In genomic region chr5:73434461-73434860, GRCh38 we compare ENCODE assay signal across 18 cellular contexts. TPM values are rescaled to one million over a fixed set of nuclear protein-coding genes. Genes with fewer than 3 reads are reported as not detected.
DNase-seq lines count a peak whose midpoint lies in the region; ATAC-seq, FAIRE-seq and TF ChIP-seq lines count a peak whose summit lies in the region.
"Had no signal": no experiment of that assay in that cellular context is flagged by ENCODE, and none has a peak within 500 bp of the region (broad histone marks: within the 10 kb centered on the region; RNA-seq: fewer than 3 reads in every experiment).

No MANE protein-coding gene starts in this region.

- TF ChIP-seq RAD21 in HCT116 (IDR thresholded peaks at IDR 0.05; ENCODE audit: low read depth) = no peak

- no peaks in the 10 kb centered on the region for H3K27me3 ChIP-seq in HCT116 (ENCODE audit: insufficient read depth, low read length)
- no peaks in the 10 kb centered on the region for H3K27me3 ChIP-seq in Panc1 (ENCODE audit: control insufficient read depth, insufficient read depth, low read length)
- peaks cover 69% of the 10 kb centered on the region for H3K27me3 ChIP-seq in endodermal cell (ENCODE audit: control insufficient read depth, insufficient read depth, low read length, poor library complexity, severe bottlenecking)

- no peak overlapping the region for H3K4me3 ChIP-seq in HCT116 (replicated peaks in 1 of 2; ENCODE audit: low read depth in 1 of 2, low read length in 2 of 2)
- H3K4me3 ChIP-seq in Panc1 (ENCODE audit: low read depth in 2 of 2, low read length in 2 of 2) = no peak overlapping the region
- H3K4me3 ChIP-seq in endodermal cell (ENCODE audit: low read length) = no peak overlapping the region
- H3K4me3 ChIP-seq: BLaER1 treated with 17β-estradiol and CSF1 and Interleukin-3, amounts not matched to agents 10 nM and 100 nM; Peyer's patch had no signal

- no peak overlapping the region for H3K27ac Mint-ChIP-seq in endodermal cell
- no peak overlapping the region for H3K27ac Mint-ChIP-seq in progenitor cell of endocrine pancreas

- H3K4me2 ChIP-seq in HCT116 (ENCODE audit: low read length) = no peak overlapping the region
- H3K4me2 ChIP-seq: BLaER1 treated with 17β-estradiol and CSF1 and Interleukin-3, amounts not matched to agents 10 nM and 100 nM had no signal

- intact Hi-C loops in HCT116 (cut with micrococcal nuclease) = no loop called here
- intact Hi-C loops in Panc1 (cut with micrococcal nuclease; ENCODE audit: unreplicated experiment) = loop anchor here (10.0 kb wide), 1 partner anchor 60 kb away; no protein-coding TSS in a partner anchor

- BruUV-seq in HCT116 (replicated peaks; lab: Mats Ljungman, UMichigan) (no TSS peak), Panc1 (replicated peaks; lab: Mats Ljungman, UMichigan) (no TSS peak)

- CTCF ChIA-PET in HCT116 (lab: Charles Lee) (no interaction called here), Panc1 (lab: Charles Lee) (interaction anchor here (1.2 kb wide), 1 partner anchor 17 kb away, joined by 4 read pairs; no protein-coding TSS in a partner anchor)

- H3K4me3 Mint-ChIP-seq in endodermal cell (no peak overlapping the region), progenitor cell of endocrine pancreas (ENCODE audit: low read depth) (no peak overlapping the region)

- no peaks in the 10 kb centered on the region for H3K9me3 Mint-ChIP-seq in endodermal cell
- H3K9me3 Mint-ChIP-seq in progenitor cell of endocrine pancreas (ENCODE audit: low read depth) = no peaks in the 10 kb centered on the region

- TF ChIP-seq POLR2A in HCT116 (IDR thresholded peaks at IDR 0.05; ENCODE audit: borderline replicate concordance, extremely low read depth, insufficient read depth, insufficient read length) (no peak), H54 (IDR thresholded peaks at IDR 0.05; ENCODE audit: low read depth, low read length) (no peak)

- no peaks in the 10 kb centered on the region for H3K36me3 ChIP-seq in HCT116 (ENCODE audit: control insufficient read depth in 1 of 2, insufficient read depth in 2 of 2, low read length in 2 of 2)
- H3K36me3 ChIP-seq in Panc1 (ENCODE audit: control insufficient read depth, insufficient read depth, low read length) = no peaks in the 10 kb centered on the region
- H3K36me3 ChIP-seq in endodermal cell (ENCODE audit: control insufficient read depth, insufficient read depth, low read length) = no peaks in the 10 kb centered on the region
- H3K36me3 ChIP-seq: BLaER1 treated with 17β-estradiol and CSF1 and Interleukin-3, amounts not matched to agents 10 nM and 100 nM; Peyer's patch had no signal

- H3K79me2 ChIP-seq in HCT116 (ENCODE audit: insufficient read depth, low read length) = no peaks in the 10 kb centered on the region

- no peaks in the 10 kb centered on the region for H3K9me3 ChIP-seq in HCT116 (ENCODE audit: control insufficient read depth in 1 of 2, insufficient read depth in 1 of 2, low read depth in 1 of 2, low read length in 2 of 2)
- no peaks in the 10 kb centered on the region for H3K9me3 ChIP-seq in Panc1 (ENCODE audit: control insufficient read depth, insufficient read depth, low read depth, low read length)
- H3K9me3 ChIP-seq in endodermal cell (ENCODE audit: control insufficient read depth, low read length) = no peaks in the 10 kb centered on the region
- H3K9me3 ChIP-seq: Peyer's patch had no signal

- H3K27ac ChIP-seq in HCT116 (ENCODE audit: low read depth, low read length) = no peak overlapping the region
- H3K27ac ChIP-seq in Panc1 (ENCODE audit: low read length) = peak overlapping the region; percentile 64
- no peak overlapping the region for H3K27ac ChIP-seq in endodermal cell (ENCODE audit: low read depth, low read length)
- H3K27ac ChIP-seq: BLaER1 treated with 17β-estradiol and CSF1 and Interleukin-3, amounts not matched to agents 10 nM and 100 nM; Peyer's patch had no signal

- H3K9me2 ChIP-seq in HCT116 (ENCODE audit: insufficient read depth) = no peaks in the 10 kb centered on the region

- H3K27me3 Mint-ChIP-seq in endodermal cell (ENCODE audit: insufficient read depth) (peaks cover 89% of the 10 kb centered on the region), progenitor cell of endocrine pancreas (peaks cover 74% of the 10 kb centered on the region)

- no peaks in the 10 kb centered on the region for H4K20me1 ChIP-seq in HCT116 (ENCODE audit: insufficient read depth)

- RAD21 ChIA-PET in HCT116 (lab: Charles Lee; ENCODE audit: low non-redundant PET in 1 of 2, low total read pairs in 2 of 2, uncharacterized antibody in 2 of 2, unreplicated experiment in 2 of 2) = no interaction called here

- H3K4me1 ChIP-seq in HCT116 (ENCODE audit: control insufficient read depth in 1 of 2, insufficient read depth in 2 of 2, low read length in 2 of 2) = peaks cover 7 to 25% of the 10 kb centered on the region in 2 experiments; a peak in 2 of 4 replicates
- H3K4me1 ChIP-seq in Panc1 (ENCODE audit: control insufficient read depth, insufficient read depth, low read length) = peaks cover 42% of the 10 kb centered on the region
- peaks cover 5% of the 10 kb centered on the region for H3K4me1 ChIP-seq in endodermal cell (ENCODE audit: control insufficient read depth, insufficient read depth, low read length)

- H3K36me3 Mint-ChIP-seq in endodermal cell (ENCODE audit: low read depth) (no peaks in the 10 kb centered on the region), progenitor cell of endocrine pancreas (ENCODE audit: insufficient read depth) (no peaks in the 10 kb centered on the region)

- no peak overlapping the region for H2AFZ ChIP-seq in HCT116 (ENCODE audit: low read depth, low read length, poor library complexity, severe bottlenecking)

- DNase-seq in HCT116 (ENCODE audit: low read depth, low spot score) (no peak), Panc1 (ENCODE audit: low read depth, low spot score) (no peak), endodermal cell (no peak), progenitor cell of endocrine pancreas (ENCODE audit: low spot score, unreplicated experiment) (no peak), H54 (ENCODE audit: insufficient read length, low spot score) (no peak), NCI-H2107 treated with DMSO at 0.1 percent for 48 hours (lab: John Stamatoyannopoulos, UW; ENCODE audit: unreplicated experiment) (no peak), MV-4-11 (lab: John Stamatoyannopoulos, UW) (no peak)
- DNase-seq: HCEC 1CT, NCI-H1048, NCI-H146, NCI-H2081 treated with DMSO at 0.1 percent for 48 hours, NCI-H446 treated with DMSO at 0.1 percent for 48 hours, NCI-H748 treated with DMSO at 0.1 percent for 48 hours, Peyer's patch, SHP77 treated with DMSO at 0.1 percent for 48 hours had no signal

- ATAC-seq in HCT116 (peak; percentile 52), Panc1 (no peak)

- no peak for FAIRE-seq in H54 (lab: Jason Lieb, UNC)
- FAIRE-seq: G401.6, GM12891 had no signal

- in situ Hi-C loops in Panc1 (cut with HindIII; ENCODE audit: low pct_unique_long_range_greater_than_20kb, low sequenced_read_pairs) = no loop called here

- H3K9ac ChIP-seq in HCT116 (ENCODE audit: low read length) = no peak overlapping the region
- H3K9ac ChIP-seq in endodermal cell (ENCODE audit: extremely low read depth, low read length, poor library complexity, severe bottlenecking) = no peak overlapping the region
- H3K9ac ChIP-seq: BLaER1 treated with 17β-estradiol and CSF1 and Interleukin-3, amounts not matched to agents 10 nM and 100 nM had no signal

- POLR2A ChIA-PET in HCT116 (lab: Charles Lee) (no interaction called here), Panc1 (lab: Charles Lee) (no interaction called here)

- WGBS in endodermal cell (ENCODE audit: insufficient coverage in 1 of 2, insufficient read length in 1 of 2), 2 experiments = 82 to 86% methylated on average over 1 of the region's 1 CpG

- peak in 2 of 3 experiments; percentile 18 to 30; a peak in 2 of 6 replicates for TF ChIP-seq CTCF in HCT116 (IDR thresholded peaks at IDR 0.05 in 2 of 3, conservative IDR thresholded peaks at IDR 0.05 in 1 of 3; ENCODE audit: borderline replicate concordance in 1 of 3, insufficient read depth in 1 of 3, low read depth in 2 of 3, low read length in 2 of 3)
- TF ChIP-seq CTCF in Panc1 (IDR thresholded peaks at IDR 0.05) = peak; percentile 6; the same call in 1 of the 2 replicates
- peak; percentile 47 for TF ChIP-seq CTCF in endodermal cell (conservative IDR thresholded peaks at IDR 0.05)
- TF ChIP-seq CTCF in progenitor cell of endocrine pancreas (IDR thresholded peaks at IDR 0.05; ENCODE audit: unreplicated experiment) = peak; percentile 39

- H3K4me1 Mint-ChIP-seq in endodermal cell (peaks cover 13% of the 10 kb centered on the region), progenitor cell of endocrine pancreas (ENCODE audit: low read depth) (peaks cover 7% of the 10 kb centered on the region)

TF ChIP-seq in HCT116, 20 proteins besides CTCF, POLR2A, EP300 and RAD21:
- TF ChIP-seq FOSL1 (IDR thresholded peaks at IDR 0.05; ENCODE audit: low read depth) (no peak), YY1 (IDR thresholded peaks at IDR 0.05; ENCODE audit: extremely low read depth, insufficient replicate concordance, low read depth, low read length) (no peak), ELF1 (IDR thresholded peaks at IDR 0.05; ENCODE audit: borderline replicate concordance, low read depth) (no peak), TCF7L2 (IDR thresholded peaks at IDR 0.05; ENCODE audit: borderline replicate concordance, extremely low read depth, insufficient read depth, insufficient read length) (no peak), CEBPB (IDR thresholded peaks at IDR 0.05; ENCODE audit: low read depth) (no peak), JUND (IDR thresholded peaks at IDR 0.05) (no peak), ZNF274 (IDR thresholded peaks at IDR 0.05; ENCODE audit: low read depth, low read length) (no peak), SIN3A (IDR thresholded peaks at IDR 0.05; ENCODE audit: low read depth) (no peak)

RNA-seq across cellular contexts. Expression of gene FOXD1, which starts 14.1 kb away (rescaled TPM):
- total RNA-seq in HCT116 (2021; ENCODE audit: unreplicated experiment) = 26.8 TPM
- 14.1 and 15.8 TPM in 2 replicates for polyA plus RNA-seq in HCT116 (2012)
- total RNA-seq in Panc1 (2021; ENCODE audit: unreplicated experiment) = 63.3 TPM
- 53.3 TPM for polyA plus RNA-seq in Panc1 (2012; ENCODE audit: insufficient read length)
- total RNA-seq in endodermal cell = under 1 TPM; 0.29 to 0.59 TPM
- 0.64 TPM for polyA plus RNA-seq in endodermal cell (2013, experiment 1 of 2)
- 0.79 TPM for polyA plus RNA-seq in endodermal cell (2013, experiment 2 of 2)
- total RNA-seq in progenitor cell of endocrine pancreas = 0.19 and 0.29 TPM in 2 replicates

Comparison
In these comparisons a context has a peak if more than half of its experiments do, and no peak if none do; other contexts are left out.
1. RNA of gene FOXD1, which starts 14.1 kb away (total RNA-seq): 63.3 TPM in Panc1 (single experiment) and 26.8 TPM in HCT116 (single experiment); 0.29 to 0.59 TPM in endodermal cell and 0.19 to 0.29 TPM in progenitor cell of endocrine pancreas; every median in the first group is over 10 times any median in the second.
2. Peak in every context shown above with its lines, with median percentiles within 50 percentile points of each other: CTCF ChIP-seq.